ENCODE assay signal across 10 cellular contexts in genomic region chr5:149583394-149583793, GRCh38. TPM values are rescaled to one million over a fixed set of nuclear protein-coding genes. Genes with fewer than 3 reads are reported as not detected.
DNase-seq lines count a peak whose midpoint lies in the region; ATAC-seq and TF ChIP-seq lines count a peak whose summit lies in the region.
"Had no signal": no experiment of that assay in that cellular context is flagged by ENCODE, and none has a peak within 500 bp of the region (broad histone marks: within the 10 kb centered on the region; RNA-seq: fewer than 3 reads in every experiment).

No MANE protein-coding gene starts in this region.

- H3K27ac ChIP-seq in RWPE1, result peak overlapping the region; percentile 74

- TF ChIP-seq CTCF in RWPE1 (conservative IDR thresholded peaks at IDR 0.05; ENCODE audit: low read depth) (no peak), GM13976 (IDR thresholded peaks at IDR 0.05; ENCODE audit: borderline replicate concordance, control extremely low read depth, extremely low read depth, insufficient read depth, missing control alignments) (no peak)

- CTCF ChIA-PET in RWPE1 (lab: Yijun Ruan, JAX), result interaction anchor here (0.6 to 1.2 kb wide), 2 partner anchors 14 to 202 kb away, joined by 3 read pairs; no protein-coding TSS in a partner anchor

- POLR2A ChIA-PET in RWPE1 (lab: Yijun Ruan, JAX; ENCODE audit: low non-redundant PET), result no interaction called here

- in situ Hi-C loops in GM13976 (cut with MboI; ENCODE audit: low sequenced_read_pairs, unreplicated experiment), result no loop called here

- DNase-seq in COR-L47 (lab: John Stamatoyannopoulos, UW) (peak; percentile 55), RWPE1 (ENCODE audit: low spot score) (no peak), head of caudate nucleus (peak in 40 of 42 donors; percentile 13 to 87 (median 68)), pons (ENCODE audit: low spot score) (peak; percentile 96), GM13976 (ENCODE audit: low spot score) (no peak), A172 (ENCODE audit: low spot score) (no peak)
- DNase-seq: CD4-positive, alpha-beta memory T cell had no signal

- no peak for ATAC-seq in GM18907 (IDR thresholded peaks at IDR 0.05; ENCODE audit: unreplicated experiment)
- no peak for ATAC-seq in GM18867 (IDR thresholded peaks at IDR 0.05; ENCODE audit: unreplicated experiment)
- ATAC-seq: activated T-helper 17 cell treated with anti-CD3 and anti-CD28 coated beads, Interleukin-2, amount 50 U/mL, for 72 hours had no signal

- intact Hi-C loops in head of caudate nucleus (cut with DNase I), result no loop called here

RNA-seq across cellular contexts. Expression of gene ARHGEF37, which starts 2.1 kb away (rescaled TPM):
- total RNA-seq in A172 (2014; rRNA removed; shearing (Covaris generic)), result 0.69 and 1.6 TPM in 2 replicates

RNA-seq across cellular contexts. Expression of gene CSNK1A1, which starts 32.2 kb away (rescaled TPM):
- 354 and 416 TPM in 2 replicates for total RNA-seq in A172 (2014; rRNA removed; shearing (Covaris generic))

Comparison
In these comparisons a context has a peak if more than half of its experiments do, and no peak if none do; other contexts are left out.
1. DNase-seq: peak in COR-L47 (single experiment), head of caudate nucleus (40 of 42) and pons (single experiment); none in RWPE1 (single experiment), GM13976 (single experiment) and A172 (single experiment).